ENCODE assay signal across 7 cellular contexts in the genomic region with DNA sequence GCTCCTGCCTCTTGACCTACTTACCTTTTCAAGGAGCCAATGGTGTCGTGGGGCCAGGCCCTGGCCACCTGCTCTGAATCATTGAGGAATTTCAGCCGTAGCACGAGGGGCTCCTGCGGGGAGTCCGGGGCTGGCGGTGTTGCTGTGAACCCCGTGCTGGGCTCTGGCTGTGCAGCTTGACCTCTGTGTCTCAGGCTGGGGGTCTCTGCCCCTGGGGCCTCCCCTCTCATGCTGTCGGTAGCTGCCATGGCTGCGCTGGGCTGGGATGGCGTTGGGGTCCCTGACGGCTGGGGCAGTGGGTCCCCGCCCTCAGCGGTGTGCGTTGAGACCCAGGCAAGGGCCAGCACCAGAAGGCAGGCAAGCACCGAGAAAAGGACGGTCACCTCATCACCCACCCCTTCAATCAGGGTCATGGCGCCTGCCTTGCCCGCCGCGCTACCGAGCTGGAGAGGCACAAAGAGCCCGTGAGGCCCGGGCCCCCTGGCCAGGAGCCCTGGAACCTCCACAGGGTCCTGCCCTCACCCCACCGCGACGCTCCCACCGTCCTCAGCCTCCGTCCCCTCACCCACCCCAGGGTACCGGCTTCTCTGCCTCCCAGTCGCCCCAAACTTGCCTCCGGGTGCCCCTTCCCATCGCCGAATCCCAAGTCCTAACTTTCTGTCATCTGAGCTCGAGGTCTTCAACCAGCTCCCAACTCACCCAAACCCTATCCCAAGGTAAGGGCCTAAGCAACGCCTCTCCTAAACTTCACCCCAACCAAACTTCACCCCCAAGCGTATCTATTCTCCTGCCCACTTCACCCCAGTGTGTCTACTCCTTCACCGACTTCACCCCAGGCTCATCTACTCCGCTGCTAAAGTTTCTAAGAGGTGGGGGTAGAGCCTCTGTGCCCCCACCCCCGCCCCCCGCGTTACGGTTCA. TPM values are rescaled to one million over a fixed set of nuclear protein-coding genes. Genes with fewer than 3 reads are reported as not detected.
A peak's percentile ranks its signal among the peaks of the same experiment; 100 is the strongest.
DNase-seq lines count a peak whose midpoint lies in the region; ATAC-seq and TF ChIP-seq lines count a peak whose summit lies in the region.

No MANE protein-coding gene starts in this region.

- DNase-seq in HL-60 (ENCODE audit: low read depth in 1 of 2, low spot score in 1 of 2) (no peak), UCSD-AML1 (lab: John Stamatoyannopoulos, UW; ENCODE audit: unreplicated experiment) (no peak)
- DNase-seq in activated CD8-positive, alpha-beta T cell treated with anti-CD3 and anti-CD28 coated beads, Interleukin-2, amount 10 ng/mL, durations not matched to agents 7 days and 5 days, result no peak

- POLR2A ChIA-PET in activated CD8-positive, alpha-beta T cell treated with anti-CD3 and anti-CD28 coated beads, Interleukin-2, amount 10 ng/mL, durations not matched to agents 7 days and 5 days (lab: Charles Lee), result interaction anchor here (1.0 to 1.6 kb wide), 2 partner anchors 24 to 29 kb away, joined by 3 to 4 read pairs; no protein-coding TSS in a partner anchor

- peaks cover 64% of the 10 kb centered on the region for H3K4me1 Mint-ChIP-seq in activated CD8-positive, alpha-beta T cell treated with anti-CD3 and anti-CD28 coated beads, Interleukin-2, amount 10 ng/mL, durations not matched to agents 7 days and 5 days (ENCODE audit: low read depth)
- H3K4me1 Mint-ChIP-seq in stimulated activated memory B cell treated with anti-CD40 and anti-IgM and Interleukin-4, amounts not matched to agents 10 μg/mL and 1 μg/mL and 100 μg/mL, for 72 hours, result peaks cover 63% of the 10 kb centered on the region

- H3K27ac ChIP-seq in HL-60 (replicated peaks), result peak overlapping the region; percentile 70

- H3K27me3 ChIP-seq in HL-60 (ENCODE audit: insufficient read depth, poor library complexity, severe bottlenecking), result no peaks in the 10 kb centered on the region

- H3K27ac Mint-ChIP-seq in activated CD8-positive, alpha-beta T cell treated with anti-CD3 and anti-CD28 coated beads, Interleukin-2, amount 10 ng/mL, durations not matched to agents 7 days and 5 days, result peak overlapping the region; percentile 93
- peak overlapping the region; percentile 88 for H3K27ac Mint-ChIP-seq in stimulated activated memory B cell treated with anti-CD40 and anti-IgM and Interleukin-4, amounts not matched to agents 10 μg/mL and 1 μg/mL and 100 μg/mL, for 72 hours

- no peaks in the 10 kb centered on the region for H3K9me3 Mint-ChIP-seq in activated CD8-positive, alpha-beta T cell treated with anti-CD3 and anti-CD28 coated beads, Interleukin-2, amount 10 ng/mL, durations not matched to agents 7 days and 5 days (ENCODE audit: insufficient read depth)
- no peaks in the 10 kb centered on the region for H3K9me3 Mint-ChIP-seq in stimulated activated memory B cell treated with anti-CD40 and anti-IgM and Interleukin-4, amounts not matched to agents 10 μg/mL and 1 μg/mL and 100 μg/mL, for 72 hours

- no peak for ATAC-seq in activated CD8-positive, alpha-beta T cell treated with anti-CD3 and anti-CD28 coated beads, Interleukin-2, amount 10 ng/mL, durations not matched to agents 7 days and 5 days
- ATAC-seq in stimulated activated memory B cell treated with anti-CD40 and anti-IgM and Interleukin-4, amounts not matched to agents 10 μg/mL and 1 μg/mL and 100 μg/mL, for 72 hours, result no peak
- no peak for ATAC-seq in HG02884 (IDR thresholded peaks at IDR 0.05; ENCODE audit: unreplicated experiment)
- no peak for ATAC-seq in HG03442 (IDR thresholded peaks at IDR 0.05; ENCODE audit: unreplicated experiment)

- H3K36me3 Mint-ChIP-seq in activated CD8-positive, alpha-beta T cell treated with anti-CD3 and anti-CD28 coated beads, Interleukin-2, amount 10 ng/mL, durations not matched to agents 7 days and 5 days (ENCODE audit: low read depth), result peaks cover 19% of the 10 kb centered on the region
- H3K36me3 Mint-ChIP-seq in stimulated activated memory B cell treated with anti-CD40 and anti-IgM and Interleukin-4, amounts not matched to agents 10 μg/mL and 1 μg/mL and 100 μg/mL, for 72 hours, result no peaks in the 10 kb centered on the region

- CTCF ChIA-PET in activated CD8-positive, alpha-beta T cell treated with anti-CD3 and anti-CD28 coated beads, Interleukin-2, amount 10 ng/mL, durations not matched to agents 7 days and 5 days (lab: Charles Lee), result interaction anchor here (0.6 to 1.3 kb wide), 2 partner anchors 14 to 74 kb away, joined by 3 read pairs; no protein-coding TSS in a partner anchor

- peak overlapping the region; percentile 77 for H3K4me3 ChIP-seq in HL-60 (replicated peaks; ENCODE audit: insufficient read depth, low read length)
- H3K4me3 ChIP-seq in iPS-11a (ENCODE audit: low read depth, low read length), result peak overlapping the region; percentile 39

- H3K27me3 Mint-ChIP-seq in activated CD8-positive, alpha-beta T cell treated with anti-CD3 and anti-CD28 coated beads, Interleukin-2, amount 10 ng/mL, durations not matched to agents 7 days and 5 days (ENCODE audit: low read depth), result peaks cover 18% of the 10 kb centered on the region
- H3K27me3 Mint-ChIP-seq in stimulated activated memory B cell treated with anti-CD40 and anti-IgM and Interleukin-4, amounts not matched to agents 10 μg/mL and 1 μg/mL and 100 μg/mL, for 72 hours, result no peaks in the 10 kb centered on the region

- H3K4me3 Mint-ChIP-seq in activated CD8-positive, alpha-beta T cell treated with anti-CD3 and anti-CD28 coated beads, Interleukin-2, amount 10 ng/mL, durations not matched to agents 7 days and 5 days, result peak overlapping the region; percentile 87
- peak overlapping the region; percentile 97 for H3K4me3 Mint-ChIP-seq in stimulated activated memory B cell treated with anti-CD40 and anti-IgM and Interleukin-4, amounts not matched to agents 10 μg/mL and 1 μg/mL and 100 μg/mL, for 72 hours

- no peak for TF ChIP-seq CTCF in HL-60 (IDR thresholded peaks at IDR 0.05; ENCODE audit: insufficient read depth, low read length)

RNA-seq across cellular contexts. Expression of a gene that starts 0.9 kb away (rescaled TPM):
- 10 to 100 TPM; 76.7 to 82.6 TPM for total RNA-seq in activated CD8-positive, alpha-beta T cell treated with anti-CD3 and anti-CD28 coated beads, Interleukin-2, amount 10 ng/mL, durations not matched to agents 7 days and 5 days

RNA-seq across cellular contexts. Expression of a gene that starts 1.8 kb away (rescaled TPM):
- total RNA-seq in activated CD8-positive, alpha-beta T cell treated with anti-CD3 and anti-CD28 coated beads, Interleukin-2, amount 10 ng/mL, durations not matched to agents 7 days and 5 days, result 10 to 100 TPM; 81.8 to 88.1 TPM

RNA-seq across cellular contexts. Expression of a gene that starts 3.9 kb away (rescaled TPM):
- total RNA-seq in activated CD8-positive, alpha-beta T cell treated with anti-CD3 and anti-CD28 coated beads, Interleukin-2, amount 10 ng/mL, durations not matched to agents 7 days and 5 days, result 10 to 100 TPM; 12.1 to 12.6 TPM

RNA-seq across cellular contexts. Expression of a gene that starts 23.0 kb away (rescaled TPM):
- 100 to 1,000 TPM; 107 to 112 TPM for total RNA-seq in activated CD8-positive, alpha-beta T cell treated with anti-CD3 and anti-CD28 coated beads, Interleukin-2, amount 10 ng/mL, durations not matched to agents 7 days and 5 days

RNA-seq across cellular contexts. Expression of a gene that starts 24.7 kb away (rescaled TPM):
- 10 to 100 TPM; 20.3 to 21.0 TPM for total RNA-seq in activated CD8-positive, alpha-beta T cell treated with anti-CD3 and anti-CD28 coated beads, Interleukin-2, amount 10 ng/mL, durations not matched to agents 7 days and 5 days
